Comparison of ENCODE assay signal across 26 cellular contexts in genomic region chr3:23072672-23073071, GRCh38.
"Had no signal": no experiment of that assay in that cellular context is flagged by ENCODE, and none has a peak within 500 bp of the region (broad histone marks: within the 10 kb centered on the region; RNA-seq: fewer than 3 reads in every experiment).

No MANE protein-coding gene starts in this region.

- H3K36me3 Mint-ChIP-seq: activated CD8-positive, alpha-beta memory T cell treated with anti-CD3 and anti-CD28 coated beads, Interleukin-2, amount 10 ng/mL, durations not matched to agents 7 days and 5 days; activated naive CD8-positive, alpha-beta T cell; brain had no signal

- H3K9me3 ChIP-seq: Peyer's patch, SJCRH30, SK-N-SH had no signal

- H3K4me3 Mint-ChIP-seq: activated CD8-positive, alpha-beta memory T cell treated with anti-CD3 and anti-CD28 coated beads, Interleukin-2, amount 10 ng/mL, durations not matched to agents 7 days and 5 days; activated naive CD8-positive, alpha-beta T cell; activated T-cell treated with anti-CD3 and anti-CD28 coated beads, Interleukin-2, amount 50 U/mL, for 24 hours; brain; central memory CD8-positive, alpha-beta T cell had no signal

- H3K4me3 ChIP-seq: Peyer's patch, SJCRH30 had no signal

- H3K27ac ChIP-seq: Peyer's patch, RWPE1, SJCRH30, WERI-Rb-1 had no signal

- ATAC-seq: activated CD4-positive, CD25-positive, alpha-beta regulatory T cell treated with anti-CD3 and anti-CD28 coated beads, Interleukin-2, amount 50 U/mL, for 24 hours; activated CD8-positive, alpha-beta memory T cell treated with anti-CD3 and anti-CD28 coated beads, Interleukin-2, amount 10 ng/mL, durations not matched to agents 7 days and 5 days had no signal

- H3K27me3 ChIP-seq: Peyer's patch, SJCRH30 had no signal

- H3K4me1 Mint-ChIP-seq: activated CD8-positive, alpha-beta memory T cell treated with anti-CD3 and anti-CD28 coated beads, Interleukin-2, amount 10 ng/mL, durations not matched to agents 7 days and 5 days; central memory CD8-positive, alpha-beta T cell had no signal

- H3K36me3 ChIP-seq: Peyer's patch, SJCRH30, WERI-Rb-1 had no signal

- H3K9ac ChIP-seq: SK-N-SH had no signal

- H3K4me1 ChIP-seq: Peyer's patch had no signal

- H3K9me2 ChIP-seq: SK-N-SH had no signal

- H3K27ac Mint-ChIP-seq: activated CD8-positive, alpha-beta memory T cell treated with anti-CD3 and anti-CD28 coated beads, Interleukin-2, amount 10 ng/mL, durations not matched to agents 7 days and 5 days; activated naive CD8-positive, alpha-beta T cell; activated T-cell treated with anti-CD3 and anti-CD28 coated beads, Interleukin-2, amount 50 U/mL, for 24 hours; brain had no signal

- H3K4me2 ChIP-seq: SK-N-SH had no signal

- H3K27me3 Mint-ChIP-seq: activated CD8-positive, alpha-beta memory T cell treated with anti-CD3 and anti-CD28 coated beads, Interleukin-2, amount 10 ng/mL, durations not matched to agents 7 days and 5 days; activated T-cell treated with anti-CD3 and anti-CD28 coated beads, Interleukin-2, amount 50 U/mL, for 24 hours; brain; central memory CD8-positive, alpha-beta T cell had no signal

- DNase-seq: activated CD4-positive, alpha-beta T cell treated with anti-CD3 and anti-CD28 coated beads for 48 hours; activated CD4-positive, alpha-beta T cell treated with anti-CD3 and anti-CD28 coated beads, Interleukin-2, amount 50 U/mL, for 48 hours; activated CD8-positive, alpha-beta memory T cell treated with anti-CD3 and anti-CD28 coated beads, Interleukin-2, amount 10 ng/mL, durations not matched to agents 7 days and 5 days; activated effector memory CD4-positive, alpha-beta T cell treated with anti-CD3 and anti-CD28 coated beads, Interleukin-2, amount 50 U/mL, for 16 hours; activated naive CD4-positive, alpha-beta T cell treated with Interleukin-2 at 50 U/mL for 16 hours; activated T-cell treated with anti-CD3 and anti-CD28 coated beads, Interleukin-2, amount 50 U/mL, for 24 hours; Kasumi-1; NCI-H1092; NCI-H1417; NCI-H1930; NCI-H2171 treated with DMSO at 0.1 percent for 48 hours; NCI-H226; NCI-H526; NCI-H82; NK-92 treated with Interleukin-12 subunit alpha and Interleukin-12 subunit beta, amount 100 ng/mL, for 24 hours; Peyer's patch; Right ventricle myocardium superior; SJCRH30; SK-N-SH; T-helper 1 cell; WERI-Rb-1 had no signal

- H3K9me3 Mint-ChIP-seq: activated T-cell treated with anti-CD3 and anti-CD28 coated beads, Interleukin-2, amount 50 U/mL, for 24 hours; brain had no signal
